24 cellular contexts compared by ENCODE assay signal in the genomic region with DNA sequence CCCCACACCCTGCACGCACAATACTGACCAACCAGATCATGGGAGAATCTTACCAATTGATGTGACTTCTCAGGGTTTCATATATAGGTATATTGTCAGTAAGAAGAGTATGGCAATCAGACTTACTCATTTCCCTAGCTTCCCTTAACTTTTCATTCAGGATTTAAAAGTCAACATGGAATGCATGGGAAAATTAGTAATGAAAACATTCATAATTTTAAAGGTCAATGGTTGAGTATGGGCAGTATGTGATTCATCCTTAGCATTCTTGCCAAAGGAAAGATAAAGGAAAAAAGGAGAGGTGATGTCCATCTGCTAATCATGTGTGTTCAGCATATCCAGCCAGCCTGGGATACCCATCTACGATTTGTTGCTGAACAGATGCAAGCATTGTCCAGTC. TPM values are rescaled to one million over a fixed set of nuclear protein-coding genes. Genes with fewer than 3 reads are reported as not detected.
DNase-seq lines count a peak whose midpoint lies in the region; TF ChIP-seq lines count a peak whose summit lies in the region.
"Had no signal": no experiment of that assay in that cellular context is flagged by ENCODE, and none has a peak within 500 bp of the region (broad histone marks: within the 10 kb centered on the region; RNA-seq: fewer than 3 reads in every experiment).

No MANE protein-coding gene starts in this region.

- H3K4me3 ChIP-seq in AG10803 (ENCODE audit: low read length) (no peak overlapping the region), choroid plexus epithelial cell (ENCODE audit: low read depth, low read length) (no peak overlapping the region)
- H3K4me3 ChIP-seq: breast epithelium, GM23338, SK-N-MC, smooth muscle cell, thoracic aorta, vagina had no signal

- no peak for TF ChIP-seq CTCF in AG10803 (conservative IDR thresholded peaks at IDR 0.05; ENCODE audit: low read length)
- TF ChIP-seq CTCF in HFFc6 (IDR thresholded peaks at IDR 0.05) = no peak
- no peak for TF ChIP-seq CTCF in choroid plexus epithelial cell (conservative IDR thresholded peaks at IDR 0.05; ENCODE audit: low read depth, low read length)

- H3K36me3 Mint-ChIP-seq in HFFc6 (ENCODE audit: low read depth) = no peaks in the 10 kb centered on the region
- no peaks in the 10 kb centered on the region for H3K36me3 Mint-ChIP-seq in activated CD4-positive, alpha-beta T cell treated with anti-CD3 and anti-CD28 coated beads, Interleukin-2, amount 10 ng/mL, durations not matched to agents 7 days and 5 days (ENCODE audit: low read depth)
- H3K36me3 Mint-ChIP-seq: activated naive CD8-positive, alpha-beta T cell treated with anti-CD3 and anti-CD28 coated beads for 36 hours had no signal

- DNase-seq in AG10803 (ENCODE audit: low read depth) (peak; percentile 44), HFFc6 (peak; percentile 32), choroid plexus epithelial cell (ENCODE audit: low read depth) (peak; percentile 9), iris pigment epithelial cell (ENCODE audit: low read depth) (peak; percentile 20), UCSD-AML1 (lab: John Stamatoyannopoulos, UW; ENCODE audit: unreplicated experiment) (no peak), NCI-H146 (lab: John Stamatoyannopoulos, UW) (no peak), NCI-H69 (lab: John Stamatoyannopoulos, UW) (no peak)
- no peak for DNase-seq in activated CD4-positive, alpha-beta T cell treated with anti-CD3 and anti-CD28 coated beads, Interleukin-2, amount 10 ng/mL, durations not matched to agents 7 days and 5 days
- DNase-seq: activated CD4-positive, alpha-beta T cell treated with anti-CD3 and anti-CD28 coated beads, Interleukin-2, amount 50 U/mL, for 4 hours; activated CD8-positive, alpha-beta memory T cell treated with anti-CD3 and anti-CD28 coated beads, Interleukin-2, amount 50 U/mL, for 48 hours; activated naive CD8-positive, alpha-beta T cell treated with anti-CD3 and anti-CD28 coated beads for 36 hours; DMS53; NCI-H1105 treated with DMSO at 0.1 percent for 48 hours; NCI-H524; stimulated activated naive CD4-positive, alpha-beta T cell; WERI-Rb-1 had no signal

- POLR2A ChIA-PET in activated CD4-positive, alpha-beta T cell treated with anti-CD3 and anti-CD28 coated beads, Interleukin-2, amount 10 ng/mL, durations not matched to agents 7 days and 5 days (lab: Charles Lee) = no interaction called here

- CTCF ChIA-PET in activated CD4-positive, alpha-beta T cell treated with anti-CD3 and anti-CD28 coated beads, Interleukin-2, amount 10 ng/mL, durations not matched to agents 7 days and 5 days (lab: Charles Lee) = no interaction called here

- no peak overlapping the region for H3K27ac Mint-ChIP-seq in HFFc6
- H3K27ac Mint-ChIP-seq in activated CD4-positive, alpha-beta T cell treated with anti-CD3 and anti-CD28 coated beads, Interleukin-2, amount 10 ng/mL, durations not matched to agents 7 days and 5 days = no peak overlapping the region
- H3K27ac Mint-ChIP-seq: activated naive CD8-positive, alpha-beta T cell treated with anti-CD3 and anti-CD28 coated beads for 36 hours; B cell; GM23338 had no signal

- no peak overlapping the region for H3K4me3 Mint-ChIP-seq in HFFc6
- no peak overlapping the region for H3K4me3 Mint-ChIP-seq in activated CD4-positive, alpha-beta T cell treated with anti-CD3 and anti-CD28 coated beads, Interleukin-2, amount 10 ng/mL, durations not matched to agents 7 days and 5 days
- H3K4me3 Mint-ChIP-seq: activated naive CD8-positive, alpha-beta T cell treated with anti-CD3 and anti-CD28 coated beads for 36 hours; B cell; GM23338 had no signal

- H3K27me3 Mint-ChIP-seq in HFFc6 (ENCODE audit: insufficient read depth) = peaks cover 2% of the 10 kb centered on the region; the same call in 1 of the 2 replicates
- H3K27me3 Mint-ChIP-seq in activated CD4-positive, alpha-beta T cell treated with anti-CD3 and anti-CD28 coated beads, Interleukin-2, amount 10 ng/mL, durations not matched to agents 7 days and 5 days = peaks cover 4% of the 10 kb centered on the region

- peaks cover 39% of the 10 kb centered on the region for H3K4me1 Mint-ChIP-seq in HFFc6 (ENCODE audit: low read depth)
- peaks cover 7% of the 10 kb centered on the region for H3K4me1 Mint-ChIP-seq in activated CD4-positive, alpha-beta T cell treated with anti-CD3 and anti-CD28 coated beads, Interleukin-2, amount 10 ng/mL, durations not matched to agents 7 days and 5 days

- H3K9me3 Mint-ChIP-seq in HFFc6 = no peaks in the 10 kb centered on the region
- H3K9me3 Mint-ChIP-seq in activated CD4-positive, alpha-beta T cell treated with anti-CD3 and anti-CD28 coated beads, Interleukin-2, amount 10 ng/mL, durations not matched to agents 7 days and 5 days = no peaks in the 10 kb centered on the region
- H3K9me3 Mint-ChIP-seq: activated naive CD8-positive, alpha-beta T cell treated with anti-CD3 and anti-CD28 coated beads for 36 hours; GM23338 had no signal

RNA-seq across cellular contexts. Expression of a gene that starts 4.0 kb away (rescaled TPM):
- total RNA-seq in HFFc6 (2021; fragmentation: NEBNext Ultra II Directional; extraction: Animal tissue kit (Norgen Biotek cat#: 25700)) = not detected
- not detected for total RNA-seq in activated CD4-positive, alpha-beta T cell treated with anti-CD3 and anti-CD28 coated beads, Interleukin-2, amount 10 ng/mL, durations not matched to agents 7 days and 5 days
- total RNA-seq: activated naive CD8-positive, alpha-beta T cell treated with anti-CD3 and anti-CD28 coated beads for 36 hours; B cell; GM23338; smooth muscle cell; T-helper 2 cell treated with Interferon-gamma antibody and Interleukin-4, amounts not matched to agents 100 ng/mL and 5 ng/mL, for 36 hours had no signal

Comparison
In these comparisons a context has a peak if more than half of its experiments do, and no peak if none do; other contexts are left out.
1. DNase-seq: peak in AG10803 (single experiment), HFFc6 (single experiment), choroid plexus epithelial cell (single experiment) and iris pigment epithelial cell (single experiment); none in UCSD-AML1 (single experiment), NCI-H146 (single experiment), NCI-H69 (single experiment) and activated CD4-positive, alpha-beta T cell treated with anti-CD3 and anti-CD28 coated beads, Interleukin-2, amount 10 ng/mL, durations not matched to agents 7 days and 5 days (single experiment).